Comparison of ENCODE assay signal across 8 cellular contexts in the genomic region with DNA sequence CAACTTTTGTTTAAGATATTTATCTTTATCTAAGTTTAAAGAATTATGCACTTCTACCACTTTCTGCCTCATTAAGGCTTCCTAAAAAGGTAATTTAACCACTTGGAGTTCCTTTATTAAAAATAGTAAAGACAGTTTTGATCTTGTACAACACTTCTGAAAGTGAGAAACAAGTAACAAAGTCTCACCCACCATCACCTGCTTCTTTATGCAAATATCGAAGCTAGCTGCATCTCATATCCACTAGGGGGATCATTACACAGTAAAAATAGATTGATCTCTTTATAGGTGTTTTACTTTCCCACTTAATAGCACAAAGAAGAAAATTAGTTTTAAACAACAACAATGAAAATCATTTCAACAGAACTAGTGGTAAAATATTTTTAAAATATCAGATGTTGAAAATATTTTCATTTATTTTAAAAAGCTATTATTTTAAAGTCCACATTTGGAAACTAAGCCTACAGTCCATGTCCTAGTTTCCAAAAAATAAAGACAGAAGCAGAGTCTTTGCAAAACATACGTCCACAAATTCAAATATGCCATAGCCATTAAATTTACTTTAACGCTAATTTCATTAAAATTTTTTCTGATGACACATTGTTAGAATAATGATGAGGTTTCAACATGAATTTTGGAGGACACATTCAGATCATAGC.
DNase-seq lines count a peak whose midpoint lies in the region; ATAC-seq, FAIRE-seq and TF ChIP-seq lines count a peak whose summit lies in the region.

No MANE protein-coding gene starts in this region.

- BruUV-seq in endothelial cell of umbilical vein (replicated peaks; lab: Mats Ljungman, UMichigan), result no TSS peak

- intact Hi-C loops in endothelial cell of umbilical vein (cut with micrococcal nuclease), result loop anchor here (2.0 to 5.0 kb wide), 5 partner anchors 118 to 669 kb away; no protein-coding TSS in a partner anchor

- TF ChIP-seq POLR2A in endothelial cell of umbilical vein (IDR thresholded peaks at IDR 0.05; ENCODE audit: low read depth, low read length), result no peak

- CTCF ChIA-PET in endothelial cell of umbilical vein (lab: Charles Lee), result interaction anchor here (0.7 to 1.7 kb wide), 17 partner anchors 27 to 669 kb away, joined by 3 to 14 read pairs (median 4); no protein-coding TSS in a partner anchor

- H3K9me1 ChIP-seq in endothelial cell of umbilical vein (replicated peaks; ENCODE audit: control insufficient read depth, extremely low read depth, insufficient read depth, low read length), result no peaks in the 10 kb centered on the region

- no peaks in the 10 kb centered on the region for H3K27me3 ChIP-seq in endothelial cell of umbilical vein (ENCODE audit: control insufficient read depth in 2 of 2, insufficient read depth in 2 of 2, low read length in 2 of 2)

- H3K27ac Mint-ChIP-seq in stimulated activated naive B cell treated with anti-CD40 and anti-IgM and Interleukin-4, amounts not matched to agents 10 μg/mL and 1 μg/mL and 100 μg/mL, for 72 hours, result no peak overlapping the region

- ATAC-seq in GM18909 (IDR thresholded peaks at IDR 0.05; ENCODE audit: poor library complexity, unreplicated experiment) (peak; percentile 92), HG03060 (IDR thresholded peaks at IDR 0.05; ENCODE audit: low read depth, unreplicated experiment) (peak; percentile 67)
- ATAC-seq in stimulated activated naive B cell treated with anti-CD40 and anti-IgM and Interleukin-4, amounts not matched to agents 10 μg/mL and 1 μg/mL and 100 μg/mL, for 72 hours (replicated peaks), result peak; percentile 56 to 62

- no peaks in the 10 kb centered on the region for H3K27me3 Mint-ChIP-seq in stimulated activated naive B cell treated with anti-CD40 and anti-IgM and Interleukin-4, amounts not matched to agents 10 μg/mL and 1 μg/mL and 100 μg/mL, for 72 hours

- POLR2A ChIA-PET in endothelial cell of umbilical vein (lab: Charles Lee), result no interaction called here

- no peak overlapping the region for H3K4me2 ChIP-seq in endothelial cell of umbilical vein (ENCODE audit: insufficient read depth, low read length)

- no peaks in the 10 kb centered on the region for H3K36me3 ChIP-seq in endothelial cell of umbilical vein (ENCODE audit: control insufficient read depth in 2 of 2, extremely low read depth in 1 of 2, insufficient read depth in 2 of 2, low read length in 2 of 2)

- H3K4me3 ChIP-seq in AG10803 (ENCODE audit: low read length), result no peak overlapping the region
- H3K4me3 ChIP-seq in endothelial cell of umbilical vein (replicated peaks in 1 of 3; ENCODE audit: insufficient read depth in 1 of 3, low read depth in 1 of 3, low read length in 3 of 3), result no peak overlapping the region

- H2AFZ ChIP-seq in endothelial cell of umbilical vein (ENCODE audit: low read depth, low read length), result no peak overlapping the region

- no peak overlapping the region for H3K9ac ChIP-seq in endothelial cell of umbilical vein (replicated peaks; ENCODE audit: extremely low read depth, insufficient read depth, low read length)

- dilution Hi-C loops in endothelial cell of umbilical vein (cut with MboI; ENCODE audit: extremely low pct_ligation_motif_present, low sequenced_read_pairs), result no loop called here

- H3K9me3 Mint-ChIP-seq in stimulated activated naive B cell treated with anti-CD40 and anti-IgM and Interleukin-4, amounts not matched to agents 10 μg/mL and 1 μg/mL and 100 μg/mL, for 72 hours, result no peaks in the 10 kb centered on the region

- no peaks in the 10 kb centered on the region for H3K9me3 ChIP-seq in endothelial cell of umbilical vein (replicated peaks; ENCODE audit: control insufficient read depth, insufficient read depth, low read length)

- no peaks in the 10 kb centered on the region for H3K36me3 Mint-ChIP-seq in stimulated activated naive B cell treated with anti-CD40 and anti-IgM and Interleukin-4, amounts not matched to agents 10 μg/mL and 1 μg/mL and 100 μg/mL, for 72 hours

- no peak overlapping the region for H3K4me3 Mint-ChIP-seq in stimulated activated naive B cell treated with anti-CD40 and anti-IgM and Interleukin-4, amounts not matched to agents 10 μg/mL and 1 μg/mL and 100 μg/mL, for 72 hours

- TF ChIP-seq CTCF in AG10803 (conservative IDR thresholded peaks at IDR 0.05; ENCODE audit: low read length) (peak; percentile 54), endothelial cell of umbilical vein (IDR thresholded peaks at IDR 0.05; ENCODE audit: extremely low read depth in 1 of 2, insufficient read depth in 1 of 2, low read depth in 1 of 2, low read length in 2 of 2) (peak; percentile 39 to 51)

- H4K20me1 ChIP-seq in endothelial cell of umbilical vein (replicated peaks; ENCODE audit: control insufficient read depth, extremely low read depth, insufficient read depth, low read length), result no peaks in the 10 kb centered on the region

- H3K79me2 ChIP-seq in endothelial cell of umbilical vein (ENCODE audit: control insufficient read depth, insufficient read depth, low read length), result no peaks in the 10 kb centered on the region

- peaks cover 11% of the 10 kb centered on the region for H3K4me1 ChIP-seq in endothelial cell of umbilical vein (ENCODE audit: control insufficient read depth, extremely low read depth, insufficient read depth, low read length)

- H3K4me1 Mint-ChIP-seq in stimulated activated naive B cell treated with anti-CD40 and anti-IgM and Interleukin-4, amounts not matched to agents 10 μg/mL and 1 μg/mL and 100 μg/mL, for 72 hours, result no peaks in the 10 kb centered on the region

- DNase-seq in AG10803 (ENCODE audit: low read depth) (no peak), NCI-H526 treated with DMSO at 0.1 percent for 48 hours (lab: John Stamatoyannopoulos, UW) (peak; percentile 45), endothelial cell of umbilical vein (ENCODE audit: low read depth, low spot score) (peak; percentile 32)
- no peak for DNase-seq in stimulated activated naive B cell treated with anti-CD40 and anti-IgM and Interleukin-4, amounts not matched to agents 10 μg/mL and 1 μg/mL and 100 μg/mL, for 72 hours
- no peak for DNase-seq in stimulated activated CD4-positive, alpha-beta T cell treated with anti-CD3 and anti-CD28 coated beads, Interleukin-15, amount 100 ng/mL, for 24 hours
- no peak for DNase-seq in activated naive CD4-positive, alpha-beta T cell treated with Interleukin-2 at 50 U/mL for 16 hours

- FAIRE-seq in endothelial cell of umbilical vein (lab: Jason Lieb, UNC), result no peak

- no peak overlapping the region for H3K27ac ChIP-seq in endothelial cell of umbilical vein (ENCODE audit: insufficient read depth, low read depth, low read length)

TF ChIP-seq in endothelial cell of umbilical vein, 7 proteins besides CTCF, POLR2A, EP300 and RAD21:
- TF ChIP-seq GATA2 (IDR thresholded peaks at IDR 0.05; ENCODE audit: insufficient read depth, insufficient read length, low read depth, low read length) (no peak), EZH2 (IDR thresholded peaks at IDR 0.05; ENCODE audit: borderline replicate concordance, low read depth, low read length, severe bottlenecking) (no peak), MYC (IDR thresholded peaks at IDR 0.05; ENCODE audit: low read depth, low read length) (no peak), JUN (IDR thresholded peaks at IDR 0.05; ENCODE audit: borderline replicate concordance, insufficient read depth, insufficient read length, low read depth) (no peak), POLR2AphosphoS5 (IDR thresholded peaks at IDR 0.05; ENCODE audit: insufficient read depth, low read depth, low read length) (no peak), FOS (IDR thresholded peaks at IDR 0.05; ENCODE audit: borderline replicate concordance, insufficient read depth, low read length) (no peak)
- TF ChIP-seq, protein P1, sequence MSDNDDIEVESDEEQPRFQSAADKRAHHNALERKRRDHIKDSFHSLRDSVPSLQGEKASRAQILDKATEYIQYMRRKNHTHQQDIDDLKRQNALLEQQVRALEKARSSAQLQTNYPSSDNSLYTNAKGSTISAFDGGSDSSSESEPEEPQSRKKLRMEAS (IDR thresholded peaks at IDR 0.05; ENCODE audit: insufficient read depth, insufficient read length), result no peak

Comparison
In these comparisons a context has a peak if more than half of its experiments do, and no peak if none do; other contexts are left out.
1. DNase-seq: peak in NCI-H526 treated with DMSO at 0.1 percent for 48 hours (single experiment) and endothelial cell of umbilical vein (single experiment); none in AG10803 (single experiment), stimulated activated naive B cell treated with anti-CD40 and anti-IgM and Interleukin-4, amounts not matched to agents 10 μg/mL and 1 μg/mL and 100 μg/mL, for 72 hours (single experiment), stimulated activated CD4-positive, alpha-beta T cell treated with anti-CD3 and anti-CD28 coated beads, Interleukin-15, amount 100 ng/mL, for 24 hours (single experiment) and activated naive CD4-positive, alpha-beta T cell treated with Interleukin-2 at 50 U/mL for 16 hours (single experiment).
2. Peak in every context shown above with its lines, with median percentiles within 50 percentile points of each other: ATAC-seq.